Comparison of ENCODE assay signal across 11 cellular contexts in the genomic region with DNA sequence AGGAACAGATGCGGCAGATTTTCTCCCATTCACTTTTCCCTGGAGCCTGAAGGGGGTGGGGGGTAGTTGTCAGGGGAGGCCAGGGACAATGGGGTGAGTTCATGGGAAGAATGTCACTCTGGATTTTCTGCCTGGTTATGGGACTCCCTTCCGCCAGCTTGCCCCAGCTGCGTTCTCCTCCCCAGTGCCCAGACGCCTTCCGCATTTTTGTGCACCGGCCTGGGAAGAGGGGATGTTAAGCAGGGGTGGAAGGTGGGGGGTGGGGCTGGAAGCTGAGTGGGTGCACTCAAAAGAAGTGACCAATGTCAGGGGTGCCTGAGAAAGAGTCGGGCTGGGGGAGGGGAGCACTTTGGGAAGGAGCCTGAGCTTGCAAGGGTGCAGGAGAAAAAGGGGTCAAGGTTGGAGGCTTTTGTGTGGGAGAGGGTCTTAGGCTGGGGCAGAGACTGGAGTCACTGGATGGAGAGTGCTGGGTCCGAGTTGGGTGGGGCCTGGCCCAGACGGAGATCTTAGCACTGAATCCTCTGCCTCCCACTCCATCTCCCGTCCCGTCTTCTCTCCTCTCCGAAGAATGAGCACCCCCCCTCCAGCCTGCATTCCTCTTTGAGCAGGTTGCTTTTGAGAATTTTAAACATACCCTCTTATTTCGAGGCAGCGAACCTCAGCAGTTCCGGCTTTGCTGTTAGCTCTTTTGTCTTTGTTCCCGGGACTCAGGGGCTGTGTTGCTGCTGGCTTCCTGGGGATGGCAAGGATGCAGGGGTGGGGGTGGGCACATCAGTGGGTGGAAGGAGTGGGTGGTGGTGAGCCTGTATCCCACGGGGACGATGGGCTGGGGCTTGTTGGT. TPM values are rescaled to one million over a fixed set of nuclear protein-coding genes. Genes with fewer than 3 reads are reported as not detected.
DNase-seq lines count a peak whose midpoint lies in the region; ATAC-seq, FAIRE-seq and TF ChIP-seq lines count a peak whose summit lies in the region.
"Had no signal": no experiment of that assay in that cellular context is flagged by ENCODE, and none has a peak within 500 bp of the region (broad histone marks: within the 10 kb centered on the region; RNA-seq: fewer than 3 reads in every experiment).

No MANE protein-coding gene starts in this region.

- peaks cover 21% of the 10 kb centered on the region for H3K36me3 Mint-ChIP-seq in activated CD4-positive, alpha-beta T cell treated with anti-CD3 and anti-CD28 coated beads, Interleukin-2, amount 10 ng/mL, durations not matched to agents 24 days and 14 days (ENCODE audit: low read depth)

- peak overlapping the region; percentile 89 for H3K27ac ChIP-seq in mesodermal cell (ENCODE audit: low read depth, low read length, severe bottlenecking)
- H3K27ac ChIP-seq: lower lobe of right lung had no signal

- no peak for TF ChIP-seq POLR2A in GM12892 (IDR thresholded peaks at IDR 0.05; ENCODE audit: low read depth, low read length)

- ATAC-seq in GM18867 (IDR thresholded peaks at IDR 0.05; ENCODE audit: unreplicated experiment), result no peak

- H3K4me1 ChIP-seq in mesodermal cell (ENCODE audit: control insufficient read depth, insufficient read depth, low read length, poor library complexity, severe bottlenecking), result peaks cover 20% of the 10 kb centered on the region

- no peaks in the 10 kb centered on the region for H3K9me3 Mint-ChIP-seq in activated CD4-positive, alpha-beta T cell treated with anti-CD3 and anti-CD28 coated beads, Interleukin-2, amount 10 ng/mL, durations not matched to agents 24 days and 14 days

- H3K27ac Mint-ChIP-seq in activated CD4-positive, alpha-beta T cell treated with anti-CD3 and anti-CD28 coated beads, Interleukin-2, amount 10 ng/mL, durations not matched to agents 24 days and 14 days, result no peak overlapping the region

- H3K4me3 ChIP-seq in mesodermal cell (ENCODE audit: extremely low read depth, insufficient read depth, low read length, poor library complexity, severe bottlenecking), result peak overlapping the region; percentile 74

- FAIRE-seq in GM12892 (lab: Jason Lieb, UNC), result no peak

- peak overlapping the region; percentile 88 for H3K4me3 Mint-ChIP-seq in activated CD4-positive, alpha-beta T cell treated with anti-CD3 and anti-CD28 coated beads, Interleukin-2, amount 10 ng/mL, durations not matched to agents 24 days and 14 days

- in situ Hi-C loops in T47D (cut with HindIII; ENCODE audit: low pct_unique_long_range_greater_than_20kb, low sequenced_read_pairs), result no loop called here

- H3K36me3 ChIP-seq in mesodermal cell (ENCODE audit: control insufficient read depth, insufficient read depth, low read length), result peaks cover 28% of the 10 kb centered on the region
- H3K36me3 ChIP-seq: lower lobe of right lung had no signal

- peaks cover 30% of the 10 kb centered on the region for H3K4me1 Mint-ChIP-seq in activated CD4-positive, alpha-beta T cell treated with anti-CD3 and anti-CD28 coated beads, Interleukin-2, amount 10 ng/mL, durations not matched to agents 24 days and 14 days

- no peaks in the 10 kb centered on the region for H3K9me3 ChIP-seq in mesodermal cell (ENCODE audit: control insufficient read depth, low read length)
- H3K9me3 ChIP-seq: lower lobe of right lung had no signal

- 10 to 13% methylated on average over 14 to 15 of the region's 18 CpGs for WGBS in mesodermal cell (ENCODE audit: insufficient coverage in 2 of 2), 2 experiments

- intact Hi-C loops in activated CD4-positive, alpha-beta T cell treated with anti-CD3 and anti-CD28 coated beads, Interleukin-2, amount 10 ng/mL, durations not matched to agents 24 days and 14 days (cut with micrococcal nuclease), result no loop called here

- DNase-seq in activated CD4-positive, alpha-beta T cell treated with anti-CD3 and anti-CD28 coated beads, Interleukin-2, amount 10 ng/mL, durations not matched to agents 24 days and 14 days, result no peak
- DNase-seq in activated CD4-positive, alpha-beta T cell treated with anti-CD3 and anti-CD28 coated beads for 48 hours, result no peak
- DNase-seq in T47D (ENCODE audit: low read depth in 1 of 2, low spot score in 1 of 2), result peak; percentile 37 to 63
- peak; percentile 64 for DNase-seq in ureter (ENCODE audit: low spot score)
- no peak for DNase-seq in GM12892 (ENCODE audit: insufficient read length)
- no peak for DNase-seq in GOT3 (lab: John Stamatoyannopoulos, UW)
- DNase-seq: ACHN, T-helper 9 cell had no signal

- peaks cover 55% of the 10 kb centered on the region for H3K27me3 Mint-ChIP-seq in activated CD4-positive, alpha-beta T cell treated with anti-CD3 and anti-CD28 coated beads, Interleukin-2, amount 10 ng/mL, durations not matched to agents 24 days and 14 days

RNA-seq across cellular contexts. Expression of a gene that starts 2.7 kb away (rescaled TPM):
- 33.5 and 42.4 TPM in 2 replicates for total RNA-seq in activated CD4-positive, alpha-beta T cell treated with anti-CD3 and anti-CD28 coated beads, Interleukin-2, amount 10 ng/mL, durations not matched to agents 24 days and 14 days
- polyA plus RNA-seq in mesodermal cell (2013, experiment 1 of 2), result 576 TPM
- polyA plus RNA-seq in mesodermal cell (2013, experiment 2 of 2), result 441 TPM
- 210 TPM for total RNA-seq in ureter
- 1.5 TPM for polyA plus RNA-seq in GM12892 (2012; ENCODE audit: missing spikeins)

RNA-seq across cellular contexts. Expression of a gene that starts 59.4 kb away (rescaled TPM):
- not detected in 2 replicates for total RNA-seq in activated CD4-positive, alpha-beta T cell treated with anti-CD3 and anti-CD28 coated beads, Interleukin-2, amount 10 ng/mL, durations not matched to agents 24 days and 14 days
- polyA plus RNA-seq in mesodermal cell (2013, experiment 1 of 2), result 34.9 TPM
- polyA plus RNA-seq in mesodermal cell (2013, experiment 2 of 2), result 24.0 TPM
- 697 TPM for total RNA-seq in ureter
- polyA plus RNA-seq in GM12892 (2012; ENCODE audit: missing spikeins), result not detected

Comparison
In these comparisons a context has a peak if more than half of its experiments do, and no peak if none do; other contexts are left out.
1. DNase-seq: peak in T47D (2 of 2) and ureter (single experiment); none in activated CD4-positive, alpha-beta T cell treated with anti-CD3 and anti-CD28 coated beads, Interleukin-2, amount 10 ng/mL, durations not matched to agents 24 days and 14 days (single experiment), activated CD4-positive, alpha-beta T cell treated with anti-CD3 and anti-CD28 coated beads for 48 hours (single experiment), GM12892 (single experiment) and GOT3 (single experiment).
2. RNA of a gene that starts 59.4 kb away (total RNA-seq): 697 TPM in ureter (single experiment); not detected in activated CD4-positive, alpha-beta T cell treated with anti-CD3 and anti-CD28 coated beads, Interleukin-2, amount 10 ng/mL, durations not matched to agents 24 days and 14 days; every median in the first group is over 100 times any median in the second.